ENCODE assay signal across 8 cellular contexts in genomic region chr11:116895053-116895757, GRCh38. TPM values are rescaled to one million over a fixed set of nuclear protein-coding genes. Genes with fewer than 3 reads are reported as not detected.
DNase-seq lines count a peak whose midpoint lies in the region; ATAC-seq and TF ChIP-seq lines count a peak whose summit lies in the region.

No MANE protein-coding gene starts in this region.

- TF ChIP-seq CTCF in AG04449 (IDR thresholded peaks at IDR 0.05; ENCODE audit: insufficient read depth, low read length, missing control alignments): peak; percentile 33
- 0 out of 2 replicates have a peak, but pooled peaks have one; percentile 18 for TF ChIP-seq CTCF in HEK293 (tag by site-specific recombination; IDR thresholded peaks at IDR 0.05)
- peak; percentile 57 for TF ChIP-seq CTCF in cardiac fibroblast (IDR thresholded peaks at IDR 0.05; ENCODE audit: low read depth, low read length)
- TF ChIP-seq CTCF in right lobe of liver (IDR thresholded peaks at IDR 0.05): peak in 3 of 4 donors; percentile 19 to 32 (median 28)

- H3K27ac ChIP-seq in HEK293 (ENCODE audit: extremely low read depth, low read depth, low read length) (no peak overlapping the region), right lobe of liver (no peak overlapping the region)

- TF ChIP-seq POLR2A in right lobe of liver (IDR thresholded peaks at IDR 0.05): no peak

- ATAC-seq in right lobe of liver: peak; percentile 42 to 66 (median 48)
- no peak for ATAC-seq in GM19324 (IDR thresholded peaks at IDR 0.05; ENCODE audit: low FRiP score, unreplicated experiment)
- ATAC-seq in HG03045 (IDR thresholded peaks at IDR 0.05; ENCODE audit: unreplicated experiment): no peak
- no peak for ATAC-seq in GM19452 (IDR thresholded peaks at IDR 0.05; ENCODE audit: unreplicated experiment)

- intact Hi-C loops in right lobe of liver (cut with DNase I): no loop called here

- CTCF ChIA-PET in AG04449 (lab: Yijun Ruan, JAX): interaction anchor here (0.9 to 2.8 kb wide), 3 partner anchors 8 to 202 kb away, joined by 3 to 10 read pairs (median 3); no protein-coding TSS in a partner anchor
- CTCF ChIA-PET in HEK293 (lab: Yijun Ruan, JAX): interaction anchor here (0.7 to 3.3 kb wide), 5 partner anchors 15 to 211 kb away, joined by 3 to 17 read pairs (median 5); no protein-coding TSS in a partner anchor

- WGBS in right lobe of liver (ENCODE audit: insufficient coverage, low coverage, low lambda C conversion rate, missing lambda C conversion rate): 69% methylated on average over 11 of the region's 11 CpGs

- H3K36me3 ChIP-seq in HEK293 (ENCODE audit: control insufficient read depth in 2 of 2, insufficient read depth in 1 of 2, low read length in 2 of 2) (peaks cover 0 to 53% of the 10 kb centered on the region in 2 experiments; a peak in 1 of 3 replicates), right lobe of liver (peaks cover 0 to 30% (median 3%) of the 10 kb centered on the region in 4 donors)

- H3K4me3 ChIP-seq in AG04449 (ENCODE audit: low read depth, low read length): no peak overlapping the region
- no peak overlapping the region for H3K4me3 ChIP-seq in HEK293 (ENCODE audit: low read depth, low read length)
- H3K4me3 ChIP-seq in cardiac fibroblast (replicated peaks in 1 of 2; ENCODE audit: low read depth in 2 of 2, low read length in 2 of 2): no peak overlapping the region
- no peak overlapping the region for H3K4me3 ChIP-seq in right lobe of liver

- POLR2A ChIA-PET in AG04449 (lab: Yijun Ruan, JAX) (no interaction called here), HEK293 (lab: Yijun Ruan, JAX) (no interaction called here)

- DNase-seq in AG04449 (ENCODE audit: low read depth, low spot score) (no peak), cardiac fibroblast (ENCODE audit: low read depth in 2 of 2) (peak; percentile 28 to 37), right lobe of liver (no peak), NCI-H146 treated with DMSO at 0.1 percent for 48 hours (lab: John Stamatoyannopoulos, UW; ENCODE audit: unreplicated experiment) (no peak)

- H3K4me1 ChIP-seq in HEK293 (ENCODE audit: control insufficient read depth, insufficient read depth, low read length) (no peaks in the 10 kb centered on the region), right lobe of liver (no peaks in the 10 kb centered on the region)

- H3K9me3 ChIP-seq in HEK293 (ENCODE audit: control insufficient read depth, insufficient read depth, low read depth, low read length) (no peaks in the 10 kb centered on the region), right lobe of liver (no peaks in the 10 kb centered on the region)

- no peaks in the 10 kb centered on the region for H3K27me3 ChIP-seq in right lobe of liver

TF ChIP-seq in HEK293, 187 proteins besides CTCF, POLR2A, EP300 and RAD21:
- no peak for TF ChIP-seq ZNF548 (tag by site-specific recombination; IDR thresholded peaks at IDR 0.05)
- no peak for TF ChIP-seq ZNF623 (tag by site-specific recombination; IDR thresholded peaks at IDR 0.05)
- no peak for TF ChIP-seq ZBTB6 (tag by site-specific recombination; IDR thresholded peaks at IDR 0.05)
- no peak for TF ChIP-seq ZSCAN4 (tag by site-specific recombination; IDR thresholded peaks at IDR 0.05)
- TF ChIP-seq KLF8 (tag by site-specific recombination; IDR thresholded peaks at IDR 0.05): no peak
- TF ChIP-seq ZNF221 (tag by site-specific recombination; IDR thresholded peaks at IDR 0.05; ENCODE audit: borderline replicate concordance): no peak
- no peak for TF ChIP-seq ZFP37 (tag by site-specific recombination; IDR thresholded peaks at IDR 0.05)
- no peak for TF ChIP-seq ZNF514 (tag by site-specific recombination; IDR thresholded peaks at IDR 0.05)
- TF ChIP-seq ZNF544 (tag by site-specific recombination; IDR thresholded peaks at IDR 0.05): no peak

RNA-seq across cellular contexts. Expression of gene APOA1, which starts 57.8 kb away (rescaled TPM):
- over 10,000 TPM in 2 of 6 experiments, 1,000 to 10,000 TPM in 4; 5,429 to 12,494 (median 8,679) TPM for total RNA-seq in right lobe of liver

Comparison
In these comparisons a context has a peak if more than half of its experiments do, and no peak if none do; other contexts are left out.
1. DNase-seq: peak in cardiac fibroblast (2 of 2); none in AG04449 (single experiment), right lobe of liver (0 of 3) and NCI-H146 treated with DMSO at 0.1 percent for 48 hours (single experiment).
2. ATAC-seq: peak in right lobe of liver (4 of 4); none in GM19324 (single experiment), HG03045 (single experiment) and GM19452 (single experiment).
3. Peak in every context shown above with its lines, with median percentiles within 50 percentile points of each other: CTCF ChIP-seq.